8 cellular contexts compared by ENCODE assay signal in the genomic region with DNA sequence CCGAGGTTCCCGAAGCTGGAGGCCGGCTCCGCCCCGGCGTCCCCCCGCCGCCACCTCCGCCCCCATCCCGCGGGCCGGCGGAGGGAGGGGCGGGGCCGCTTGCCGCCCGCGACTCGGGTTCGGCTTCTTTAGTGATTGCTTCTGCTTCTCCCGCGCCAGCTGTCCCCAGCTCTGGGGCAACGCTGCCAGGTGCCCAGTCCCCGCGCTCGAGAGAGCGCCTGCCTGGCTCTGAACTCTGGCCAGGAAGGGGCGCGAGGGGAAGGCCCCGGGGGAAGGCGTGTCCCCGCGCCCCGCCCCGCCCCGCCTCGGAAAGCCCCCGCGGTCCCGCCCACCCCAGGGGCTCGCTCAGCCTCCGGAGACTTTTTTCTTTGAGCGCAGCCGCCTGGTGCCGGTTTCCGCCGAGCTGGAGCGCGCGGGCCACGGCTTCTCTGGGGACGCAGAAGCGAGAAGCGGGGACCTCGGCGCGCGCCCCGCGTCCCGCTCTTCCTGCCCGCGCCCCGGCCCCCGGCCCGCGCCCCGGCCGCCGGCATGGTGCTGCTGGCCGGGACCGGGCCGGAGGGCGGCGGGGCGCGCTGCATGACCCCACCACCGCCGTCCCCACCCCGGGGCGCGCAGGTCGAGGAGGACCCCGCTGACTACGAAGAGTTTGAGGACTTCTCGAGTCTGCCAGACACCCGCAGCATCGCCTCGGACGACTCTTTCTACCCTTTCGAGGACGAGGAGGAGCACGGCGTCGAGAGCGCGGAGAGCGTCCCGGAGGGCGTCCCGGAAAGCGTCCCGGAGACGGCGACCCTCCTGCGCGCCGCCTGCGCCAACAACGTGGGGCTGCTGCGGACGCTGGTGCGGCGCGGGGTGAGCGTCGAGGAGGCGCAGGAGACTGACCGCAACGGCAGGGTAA. TPM values are rescaled to one million over a fixed set of nuclear protein-coding genes. Genes with fewer than 3 reads are reported as not detected.
DNase-seq lines count a peak whose midpoint lies in the region; ATAC-seq and TF ChIP-seq lines count a peak whose summit lies in the region.

A gene (plus strand): TSS at position 131 of the 898 bp plus-strand sequence. CDS start 398 bp downstream, at position 529.

- peaks cover 6% of the 10 kb centered on the region for H3K36me3 ChIP-seq in NT2/D1 (ENCODE audit: insufficient read depth, insufficient read length, low read length)

- H3K9me3 ChIP-seq in NT2/D1 (ENCODE audit: insufficient read depth, low read length), result no peaks in the 10 kb centered on the region

- peak within 1 kb of the TSS; percentile 91 to 96 for H3K4me3 Mint-ChIP-seq in CD14-positive monocyte
- H3K4me3 Mint-ChIP-seq in activated CD8-positive, alpha-beta memory T cell treated with anti-CD3 and anti-CD28 coated beads, Interleukin-2, amount 10 ng/mL, durations not matched to agents 7 days and 5 days, result peak within 1 kb of the TSS; percentile 86
- H3K4me3 Mint-ChIP-seq in natural killer cell treated with Interleukin-12 subunit alpha and Interleukin-12 subunit beta and Interleukin-15 and Interleukin-18, amount 100 ng/mL, for 72 hours, result peak within 1 kb of the TSS; percentile 87
- H3K4me3 Mint-ChIP-seq in stimulated activated naive CD8-positive, alpha-beta T cell treated with anti-CD3 and anti-CD28 coated beads, Interleukin-15, amount 100 ng/mL, for 72 hours, result peak within 1 kb of the TSS; percentile 87 to 97

- peaks cover 45% of the 10 kb centered on the region for H3K4me1 Mint-ChIP-seq in CD14-positive monocyte
- peaks cover 29% of the 10 kb centered on the region for H3K4me1 Mint-ChIP-seq in activated CD8-positive, alpha-beta memory T cell treated with anti-CD3 and anti-CD28 coated beads, Interleukin-2, amount 10 ng/mL, durations not matched to agents 7 days and 5 days
- H3K4me1 Mint-ChIP-seq in natural killer cell treated with Interleukin-12 subunit alpha and Interleukin-12 subunit beta and Interleukin-15 and Interleukin-18, amount 100 ng/mL, for 72 hours (ENCODE audit: low read depth in 2 of 2), result peaks cover 18 to 25% of the 10 kb centered on the region in 2 donors
- peaks cover 51% of the 10 kb centered on the region for H3K4me1 Mint-ChIP-seq in stimulated activated naive CD8-positive, alpha-beta T cell treated with anti-CD3 and anti-CD28 coated beads, Interleukin-15, amount 100 ng/mL, for 72 hours

- H3K4me3 ChIP-seq in NT2/D1 (ENCODE audit: insufficient read length, low read depth), result peak within 1 kb of the TSS; percentile 66

- no peak for TF ChIP-seq POLR2A in erythroblast (IDR thresholded peaks at IDR 0.05; ENCODE audit: low read length)

- CTCF ChIA-PET in activated CD8-positive, alpha-beta memory T cell treated with anti-CD3 and anti-CD28 coated beads, Interleukin-2, amount 10 ng/mL, durations not matched to agents 7 days and 5 days (lab: Charles Lee), result interaction anchor here (1.8 kb wide), 1 partner anchor 64 kb away, joined by 8 read pairs; no protein-coding TSS in a partner anchor

- TF ChIP-seq CTCF in CD14-positive monocyte (IDR thresholded peaks at IDR 0.05), result no peak

- intact Hi-C loops in CD14-positive monocyte (cut with micrococcal nuclease), result loop anchor here in 1 of 2 donors (5.0 kb wide), 1 partner anchor 43 kb away; no protein-coding TSS in a partner anchor

- peaks cover 35% of the 10 kb centered on the region for H3K27me3 ChIP-seq in NT2/D1 (ENCODE audit: insufficient read depth, insufficient read length)

- H3K9ac ChIP-seq in NT2/D1 (ENCODE audit: insufficient read length, low read depth), result peak within 1 kb of the TSS; percentile 82

- ATAC-seq in GM19372 (IDR thresholded peaks at IDR 0.05; ENCODE audit: low read depth, unreplicated experiment), result peak; percentile 52
- ATAC-seq in HG03460 (IDR thresholded peaks at IDR 0.05; ENCODE audit: unreplicated experiment), result peak; percentile 48
- peak; percentile 83 for ATAC-seq in activated CD8-positive, alpha-beta memory T cell treated with anti-CD3 and anti-CD28 coated beads, Interleukin-2, amount 10 ng/mL, durations not matched to agents 7 days and 5 days
- ATAC-seq in natural killer cell treated with Interleukin-12 subunit alpha and Interleukin-12 subunit beta and Interleukin-15 and Interleukin-18, amount 100 ng/mL, for 72 hours, result peak; percentile 89 to 91
- ATAC-seq in stimulated activated naive CD8-positive, alpha-beta T cell treated with anti-CD3 and anti-CD28 coated beads, Interleukin-15, amount 100 ng/mL, for 72 hours, result peak; percentile 81

- H3K9me3 Mint-ChIP-seq in CD14-positive monocyte, result peaks cover 0 to 8% (median 2%) of the 10 kb centered on the region in 7 donors
- no peaks in the 10 kb centered on the region for H3K9me3 Mint-ChIP-seq in activated CD8-positive, alpha-beta memory T cell treated with anti-CD3 and anti-CD28 coated beads, Interleukin-2, amount 10 ng/mL, durations not matched to agents 7 days and 5 days (ENCODE audit: low read depth)
- no peaks in the 10 kb centered on the region for H3K9me3 Mint-ChIP-seq in natural killer cell treated with Interleukin-12 subunit alpha and Interleukin-12 subunit beta and Interleukin-15 and Interleukin-18, amount 100 ng/mL, for 72 hours
- H3K9me3 Mint-ChIP-seq in stimulated activated naive CD8-positive, alpha-beta T cell treated with anti-CD3 and anti-CD28 coated beads, Interleukin-15, amount 100 ng/mL, for 72 hours, result no peaks in the 10 kb centered on the region

- peak within 1 kb of the TSS in 5 of 7 donors; percentile 2 to 61 (median 42) for H3K27ac Mint-ChIP-seq in CD14-positive monocyte
- H3K27ac Mint-ChIP-seq in activated CD8-positive, alpha-beta memory T cell treated with anti-CD3 and anti-CD28 coated beads, Interleukin-2, amount 10 ng/mL, durations not matched to agents 7 days and 5 days, result peak within 1 kb of the TSS; percentile 72
- H3K27ac Mint-ChIP-seq in natural killer cell treated with Interleukin-12 subunit alpha and Interleukin-12 subunit beta and Interleukin-15 and Interleukin-18, amount 100 ng/mL, for 72 hours, result peak within 1 kb of the TSS; percentile 54 to 75
- peak within 1 kb of the TSS; percentile 67 to 74 for H3K27ac Mint-ChIP-seq in stimulated activated naive CD8-positive, alpha-beta T cell treated with anti-CD3 and anti-CD28 coated beads, Interleukin-15, amount 100 ng/mL, for 72 hours

- DNase-seq in CD14-positive monocyte (ENCODE audit: low spot score), result peak; percentile 63
- DNase-seq in NT2/D1 (ENCODE audit: low read depth, low spot score), result no peak
- peak; percentile 86 for DNase-seq in activated CD8-positive, alpha-beta memory T cell treated with anti-CD3 and anti-CD28 coated beads, Interleukin-2, amount 10 ng/mL, durations not matched to agents 7 days and 5 days
- DNase-seq in erythroblast (lab: John Stamatoyannopoulos, UW), result peak; percentile 39 to 49
- DNase-seq in natural killer cell treated with Interleukin-12 subunit alpha and Interleukin-12 subunit beta and Interleukin-15 and Interleukin-18, amount 100 ng/mL, for 72 hours (ENCODE audit: low spot score), result peak; percentile 83
- DNase-seq in stimulated activated naive CD8-positive, alpha-beta T cell treated with anti-CD3 and anti-CD28 coated beads, Interleukin-15, amount 100 ng/mL, for 72 hours, result peak; percentile 81 to 85

- H3K36me3 Mint-ChIP-seq in CD14-positive monocyte, result peaks cover 0 to 4% of the 10 kb centered on the region in 2 donors
- H3K36me3 Mint-ChIP-seq in activated CD8-positive, alpha-beta memory T cell treated with anti-CD3 and anti-CD28 coated beads, Interleukin-2, amount 10 ng/mL, durations not matched to agents 7 days and 5 days, result no peaks in the 10 kb centered on the region
- H3K36me3 Mint-ChIP-seq in natural killer cell treated with Interleukin-12 subunit alpha and Interleukin-12 subunit beta and Interleukin-15 and Interleukin-18, amount 100 ng/mL, for 72 hours, result no peaks in the 10 kb centered on the region

- H3K27me3 Mint-ChIP-seq in CD14-positive monocyte (ENCODE audit: low read depth in 3 of 3), result peaks cover 30 to 46% (median 38%) of the 10 kb centered on the region in 3 donors
- peaks cover 28% of the 10 kb centered on the region for H3K27me3 Mint-ChIP-seq in activated CD8-positive, alpha-beta memory T cell treated with anti-CD3 and anti-CD28 coated beads, Interleukin-2, amount 10 ng/mL, durations not matched to agents 7 days and 5 days
- peaks cover 4 to 6% of the 10 kb centered on the region in 2 donors for H3K27me3 Mint-ChIP-seq in natural killer cell treated with Interleukin-12 subunit alpha and Interleukin-12 subunit beta and Interleukin-15 and Interleukin-18, amount 100 ng/mL, for 72 hours
- H3K27me3 Mint-ChIP-seq in stimulated activated naive CD8-positive, alpha-beta T cell treated with anti-CD3 and anti-CD28 coated beads, Interleukin-15, amount 100 ng/mL, for 72 hours, result peaks cover 30% of the 10 kb centered on the region

- H3K4me1 ChIP-seq in NT2/D1 (ENCODE audit: insufficient read depth, insufficient read length), result peaks cover 12% of the 10 kb centered on the region

RNA-seq across cellular contexts. Expression of the gene that starts here (rescaled TPM):
- polyA plus RNA-seq in CD14-positive monocyte, result not detected
- 10 to 100 TPM in 1 of 2 experiments, 1 to 10 TPM in 1; 6.8 to 13.8 TPM for total RNA-seq in activated CD8-positive, alpha-beta memory T cell treated with anti-CD3 and anti-CD28 coated beads, Interleukin-2, amount 10 ng/mL, durations not matched to agents 7 days and 5 days
- 10 to 100 TPM; 10.9 to 18.9 TPM for total RNA-seq in natural killer cell treated with Interleukin-12 subunit alpha and Interleukin-12 subunit beta and Interleukin-15 and Interleukin-18, amount 100 ng/mL, for 72 hours

Comparison
In these comparisons a context has a peak if more than half of its experiments do, and no peak if none do; other contexts are left out.
1. Peak in DNase-seq in CD14-positive monocyte; RNA of the gene not detected or under 1 TPM.